1 cellular context compared by ENCODE assay signal in genomic region chr2:9110346-9110884, GRCh38.
TF ChIP-seq lines count a peak whose summit lies in the region.

No MANE protein-coding gene starts in this region.

TF ChIP-seq in GM23338, 12 proteins besides CTCF, POLR2A, EP300 and RAD21:
- no peak for TF ChIP-seq EZH2 (IDR thresholded peaks at IDR 0.05; ENCODE audit: low read depth, unreplicated experiment)
- TF ChIP-seq NANOG (IDR thresholded peaks at IDR 0.05; ENCODE audit: borderline replicate concordance): no peak
- no peak for TF ChIP-seq JUNB (IDR thresholded peaks at IDR 0.05; ENCODE audit: unreplicated experiment)
- no peak for TF ChIP-seq POLR2AphosphoS5 (IDR thresholded peaks at IDR 0.05; ENCODE audit: low read depth)
- no peak for TF ChIP-seq STAT1 (IDR thresholded peaks at IDR 0.05; ENCODE audit: unreplicated experiment)
- no peak for TF ChIP-seq ZNF331 (CRISPR knock-in tag; IDR thresholded peaks at IDR 0.05; ENCODE audit: low read depth)
- TF ChIP-seq ZNF462 (CRISPR knock-in tag; IDR thresholded peaks at IDR 0.05): no peak
- TF ChIP-seq ETS1 (IDR thresholded peaks at IDR 0.05): no peak
- no peak for TF ChIP-seq ZNF114 (CRISPR knock-in tag; IDR thresholded peaks at IDR 0.05)
- TF ChIP-seq REST (IDR thresholded peaks at IDR 0.05; ENCODE audit: unreplicated experiment): no peak
- TF ChIP-seq EZH2phosphoT487 (IDR thresholded peaks at IDR 0.05; ENCODE audit: unreplicated experiment): no peak
- TF ChIP-seq CREB1 (CRISPR knock-in tag; IDR thresholded peaks at IDR 0.05; ENCODE audit: low read depth): no peak
